In genomic region chr5:120388016-120388781, GRCh38 we compare ENCODE assay signal across 8 cellular contexts.
DNase-seq lines count a peak whose midpoint lies in the region; ATAC-seq, FAIRE-seq and TF ChIP-seq lines count a peak whose summit lies in the region.

No MANE protein-coding gene starts in this region.

- H3K9ac ChIP-seq in liver (ENCODE audit: low read depth in 1 of 2, low read length in 2 of 2), result no peak overlapping the region
- no peak overlapping the region for H3K9ac ChIP-seq in HepG2 (ENCODE audit: insufficient read depth, low read depth, low read length)

- CTCF ChIA-PET in HepG2 (lab: Yijun Ruan, JAX; ENCODE audit: low intra/inter-chr PET ratio, low total read pairs), result no interaction called here

- TF ChIP-seq POLR2A in HepG2 (IDR thresholded peaks at IDR 0.05; ENCODE audit: insufficient read depth in 1 of 2, low read depth in 2 of 2, low read length in 2 of 2), result no peak
- no peak for TF ChIP-seq POLR2A in gastroesophageal sphincter (IDR thresholded peaks at IDR 0.05)
- no peak for TF ChIP-seq POLR2A in GM12892 (IDR thresholded peaks at IDR 0.05; ENCODE audit: low read depth, low read length)

- FAIRE-seq in HepG2 (lab: Jason Lieb, UNC), result no peak
- FAIRE-seq in GM12892 (lab: Jason Lieb, UNC), result no peak

- H3K27me3 ChIP-seq in liver (ENCODE audit: control insufficient read depth in 4 of 4, insufficient read depth in 4 of 4, low read length in 3 of 4) (no peaks in the 10 kb centered on the region), HepG2 (ENCODE audit: control insufficient read depth in 1 of 2, insufficient read depth in 2 of 2, low read length in 2 of 2) (no peaks in the 10 kb centered on the region), SJSA1 (replicated peaks) (no peaks in the 10 kb centered on the region), gastroesophageal sphincter (no peaks in the 10 kb centered on the region), aorta (ENCODE audit: control insufficient read depth in 1 of 2, insufficient read depth in 2 of 2, low read length in 1 of 2) (no peaks in the 10 kb centered on the region)

- H3K27ac ChIP-seq in liver (ENCODE audit: low read depth in 1 of 2, low read length in 2 of 2) (no peak overlapping the region), HepG2 (ENCODE audit: extremely low read length, insufficient read depth, low read length) (no peak overlapping the region), SJSA1 (peak overlapping the region; percentile 90), gastroesophageal sphincter (peak overlapping the region in 3 of 4 donors; percentile 43 to 58 (median 54)), aorta (ENCODE audit: low read depth in 1 of 2, low read length in 2 of 2) (peak overlapping the region; percentile 51 to 77)

- no peaks in the 10 kb centered on the region for H4K20me1 ChIP-seq in HepG2 (ENCODE audit: insufficient read depth, low read length)

- no peaks in the 10 kb centered on the region for H3K36me3 ChIP-seq in liver (ENCODE audit: control insufficient read depth in 4 of 4, insufficient read depth in 3 of 4, low read depth in 1 of 4, low read length in 3 of 4)
- H3K36me3 ChIP-seq in HepG2 (replicated peaks in 1 of 2; ENCODE audit: control insufficient read depth in 1 of 2, insufficient read depth in 2 of 2, low read length in 2 of 2), result no peaks in the 10 kb centered on the region
- no peaks in the 10 kb centered on the region for H3K36me3 ChIP-seq in SJSA1
- H3K36me3 ChIP-seq in gastroesophageal sphincter, result no peaks in the 10 kb centered on the region
- H3K36me3 ChIP-seq in aorta (ENCODE audit: control insufficient read depth in 1 of 2, insufficient read depth in 2 of 2, low read length in 1 of 2), result no peaks in the 10 kb centered on the region

- H3K4me3 ChIP-seq in liver (ENCODE audit: low read depth in 1 of 3, low read length in 3 of 3), result no peak overlapping the region
- no peak overlapping the region for H3K4me3 ChIP-seq in HepG2 (replicated peaks in 1 of 3; ENCODE audit: insufficient read depth in 1 of 3, low read depth in 2 of 3, low read length in 3 of 3)
- H3K4me3 ChIP-seq in SJSA1, result no peak overlapping the region
- no peak overlapping the region for H3K4me3 ChIP-seq in gastroesophageal sphincter
- H3K4me3 ChIP-seq in aorta (ENCODE audit: low read length in 2 of 2), result no peak overlapping the region

- no TSS peak for BruUV-seq in HepG2 (replicated peaks; lab: Mats Ljungman, UMichigan)

- no peak for DNase-seq in HepG2 (ENCODE audit: low spot score)
- DNase-seq in SJSA1 (ENCODE audit: low read depth in 1 of 2, low spot score in 2 of 2), result peak in 1 of 2 experiments; percentile 82
- no peak for DNase-seq in aorta
- DNase-seq in medulla oblongata (ENCODE audit: extremely low spot score), result no peak
- no peak for DNase-seq in GM12892 (ENCODE audit: insufficient read length)
- DNase-seq in DMS153 treated with DMSO at 0.1 percent for 48 hours (lab: John Stamatoyannopoulos, UW; ENCODE audit: unreplicated experiment), result no peak

- TF ChIP-seq CTCF in liver (IDR thresholded peaks at IDR 0.05; ENCODE audit: low read depth, low read length, missing input control) (no peak), HepG2 (CRISPR knock-in tag; IDR thresholded peaks at IDR 0.05) (no peak), gastroesophageal sphincter (IDR thresholded peaks at IDR 0.05) (no peak)

- TF ChIP-seq EP300 in HepG2 (IDR thresholded peaks at IDR 0.05; ENCODE audit: low read depth in 2 of 2, low read length in 2 of 2), result no peak
- TF ChIP-seq EP300 in HepG2 (CRISPR knock-in tag; IDR thresholded peaks at IDR 0.05; ENCODE audit: borderline replicate concordance), result no peak
- TF ChIP-seq EP300 in gastroesophageal sphincter (IDR thresholded peaks at IDR 0.05), result no peak

- H3K4me2 ChIP-seq in HepG2 (ENCODE audit: low read depth, low read length), result no peak overlapping the region

- no peaks in the 10 kb centered on the region for H3K4me1 ChIP-seq in liver (ENCODE audit: control insufficient read depth in 4 of 4, insufficient read depth in 4 of 4, low read length in 3 of 4)
- H3K4me1 ChIP-seq in HepG2 (ENCODE audit: insufficient read depth, low read length), result no peaks in the 10 kb centered on the region
- peaks cover 25% of the 10 kb centered on the region for H3K4me1 ChIP-seq in SJSA1 (replicated peaks)
- H3K4me1 ChIP-seq in gastroesophageal sphincter, result peaks cover 0 to 14% (median 5%) of the 10 kb centered on the region in 3 donors
- H3K4me1 ChIP-seq in aorta (ENCODE audit: control insufficient read depth in 1 of 2, insufficient read depth in 2 of 2, low read length in 2 of 2), result peaks cover 0 to 3% of the 10 kb centered on the region in 2 donors

- ATAC-seq in HepG2 (no peak), gastroesophageal sphincter (peak; percentile 87), aorta (ENCODE audit: low FRiP score) (peak; percentile 81)

- no peaks in the 10 kb centered on the region for H3K9me3 ChIP-seq in liver (ENCODE audit: control insufficient read depth in 4 of 4, low read length in 3 of 4)
- H3K9me3 ChIP-seq in HepG2 (ENCODE audit: low read length), result no peaks in the 10 kb centered on the region
- H3K9me3 ChIP-seq in SJSA1 (replicated peaks), result no peaks in the 10 kb centered on the region
- no peaks in the 10 kb centered on the region for H3K9me3 ChIP-seq in gastroesophageal sphincter
- no peaks in the 10 kb centered on the region for H3K9me3 ChIP-seq in aorta (ENCODE audit: control insufficient read depth, low read length)

- in situ Hi-C loops in HepG2 (cut with HindIII; ENCODE audit: extremely low pct_ligation_motif_present, low pct_unique_long_range_greater_than_20kb), result no loop called here

- POLR2A ChIA-PET in HepG2 (lab: Yijun Ruan, JAX), result no interaction called here

- H2AFZ ChIP-seq in HepG2 (ENCODE audit: low read length), result no peak overlapping the region

- TF ChIP-seq RAD21 in liver (IDR thresholded peaks at IDR 0.05), result no peak
- no peak for TF ChIP-seq RAD21 in HepG2 (CRISPR knock-in tag; IDR thresholded peaks at IDR 0.05)

- intact Hi-C loops in HepG2 (cut with micrococcal nuclease; ENCODE audit: unreplicated experiment), result no loop called here
- intact Hi-C loops in aorta (cut with DNase I), result loop anchor here (5.0 to 10.0 kb wide), 2 partner anchors 57 to 69 kb away; no protein-coding TSS in a partner anchor

- 49% methylated on average over 1 of the region's 1 CpG for WGBS in liver
- WGBS in HepG2 (ENCODE audit: low lambda C conversion rate), result 3% methylated on average over 1 of the region's 1 CpG
- WGBS in gastroesophageal sphincter (ENCODE audit: low coverage in 1 of 2), 2 donors, result 47 to 55% methylated on average over 1 of the region's 1 CpG
- 64 to 71% methylated on average over 1 of the region's 1 CpG for WGBS in aorta, 2 donors

- H3K79me2 ChIP-seq in HepG2 (ENCODE audit: insufficient read depth, low read length), result no peaks in the 10 kb centered on the region

TF ChIP-seq in liver, 16 proteins besides CTCF, POLR2A, EP300 and RAD21:
- peak; percentile 41 for TF ChIP-seq NR2F2 (IDR thresholded peaks at IDR 0.05)
- TF ChIP-seq JUND (IDR thresholded peaks at IDR 0.05), result peak in 1 of 2 donors; percentile 28
- no peak for TF ChIP-seq TAF1 (conservative IDR thresholded peaks at IDR 0.05)

TF ChIP-seq in HepG2, 621 proteins besides CTCF, POLR2A, EP300 and RAD21:
- TF ChIP-seq FUBP1 (CRISPR knock-in tag; IDR thresholded peaks at IDR 0.05; ENCODE audit: borderline replicate concordance), result no peak

Comparison
In these comparisons a context has a peak if more than half of its experiments do, and no peak if none do; other contexts are left out.
1. H3K27ac ChIP-seq: peak in SJSA1 (single experiment), gastroesophageal sphincter (3 of 4) and aorta (2 of 2); none in liver (0 of 2) and HepG2 (single experiment).